Comparison of ENCODE assay signal across 1 cellular context in genomic region chr19:6126335-6126974, GRCh38.
TF ChIP-seq lines count a peak whose summit lies in the region.

No MANE protein-coding gene starts in this region.

TF ChIP-seq in K562, 482 proteins besides CTCF, POLR2A, EP300 and RAD21 (continues in another document):
- peak; percentile 74; the same call in 1 of the 2 replicates for TF ChIP-seq JUN (IDR thresholded peaks at IDR 0.05; ENCODE audit: borderline replicate concordance, low read depth, low read length)
- TF ChIP-seq JUN (CRISPR knock-in tag; IDR thresholded peaks at IDR 0.05; ENCODE audit: borderline replicate concordance): no peak
- TF ChIP-seq WHSC1 (IDR thresholded peaks at IDR 0.05; ENCODE audit: low read length): no peak
- TF ChIP-seq RBBP5 (IDR thresholded peaks at IDR 0.05; ENCODE audit: borderline replicate concordance, insufficient read depth, low read length, poor library complexity, severe bottlenecking): no peak
- TF ChIP-seq TBL1XR1 (IDR thresholded peaks at IDR 0.05; ENCODE audit: low read length in 2 of 2): peak in 1 of 2 experiments; percentile 52; a peak in 1 of 4 replicates
- TF ChIP-seq AFF1 (IDR thresholded peaks at IDR 0.05; ENCODE audit: low read depth in 1 of 2, partially characterized antibody in 2 of 2): peak in 1 of 2 experiments; percentile 40
- no peak for TF ChIP-seq RBM34 (IDR thresholded peaks at IDR 0.05; ENCODE audit: borderline replicate concordance, insufficient read depth, low read length)
- TF ChIP-seq SMARCA4 (IDR thresholded peaks at IDR 0.05): peak; percentile 63
- no peak for TF ChIP-seq CBFA2T3 (IDR thresholded peaks at IDR 0.05)
- no peak for TF ChIP-seq RNF2 (IDR thresholded peaks at IDR 0.05)
- no peak for TF ChIP-seq ETV6 (IDR thresholded peaks at IDR 0.05; ENCODE audit: borderline replicate concordance in 1 of 2, low read depth in 2 of 2, low read length in 1 of 2)
- no peak for TF ChIP-seq ETV6 (CRISPR knock-in tag; IDR thresholded peaks at IDR 0.05; ENCODE audit: borderline replicate concordance)
- TF ChIP-seq KDM1A (IDR thresholded peaks at IDR 0.05): no peak
- TF ChIP-seq PHF20 (IDR thresholded peaks at IDR 0.05; ENCODE audit: partially characterized antibody): peak; percentile 27
- TF ChIP-seq HDAC1 (IDR thresholded peaks at IDR 0.05): no peak
- no peak for TF ChIP-seq ZBTB12 (CRISPR knock-in tag; IDR thresholded peaks at IDR 0.05)
- TF ChIP-seq HDAC3 (IDR thresholded peaks at IDR 0.05; ENCODE audit: borderline replicate concordance, partially characterized antibody): no peak
- TF ChIP-seq HES1 (IDR thresholded peaks at IDR 0.05; ENCODE audit: low read depth): no peak
- TF ChIP-seq ESRRB (CRISPR knock-in tag; IDR thresholded peaks at IDR 0.05; ENCODE audit: borderline replicate concordance): no peak
- no peak for TF ChIP-seq CHAMP1 (IDR thresholded peaks at IDR 0.05)
- TF ChIP-seq KLF6 (CRISPR knock-in tag; IDR thresholded peaks at IDR 0.05; ENCODE audit: borderline replicate concordance): no peak
- no peak for TF ChIP-seq GABPA (tag; conservative IDR thresholded peaks at IDR 0.05; ENCODE audit: low read depth)
- TF ChIP-seq NCOA2 (IDR thresholded peaks at IDR 0.05; ENCODE audit: partially characterized antibody in 2 of 2): no peak
- no peak for TF ChIP-seq TFE3 (CRISPR knock-in tag; IDR thresholded peaks at IDR 0.05)
- TF ChIP-seq CBX1 (IDR thresholded peaks at IDR 0.05; ENCODE audit: low read depth): peak; percentile 90; the same call in 1 of the 2 replicates
- no peak for TF ChIP-seq ZNF695 (CRISPR knock-in tag; IDR thresholded peaks at IDR 0.05)
- TF ChIP-seq PTRF (tag; IDR thresholded peaks at IDR 0.05): no peak
- TF ChIP-seq RBM14 (IDR thresholded peaks at IDR 0.05; ENCODE audit: borderline replicate concordance, insufficient read depth, low read depth, low read length): no peak
- no peak for TF ChIP-seq FOSL1 (tag; conservative IDR thresholded peaks at IDR 0.05)
- TF ChIP-seq NEUROD1 (IDR thresholded peaks at IDR 0.05; ENCODE audit: borderline replicate concordance, low read depth, low read length, partially characterized antibody): no peak
- TF ChIP-seq FOXP1 (CRISPR knock-in tag; IDR thresholded peaks at IDR 0.05): no peak
- no peak for TF ChIP-seq SREBF2 (CRISPR knock-in tag; IDR thresholded peaks at IDR 0.05)
- no peak for TF ChIP-seq SAFB2 (IDR thresholded peaks at IDR 0.05; ENCODE audit: borderline replicate concordance, low read depth, low read length, severe bottlenecking)
- TF ChIP-seq NR2F6 (CRISPR knock-in tag; IDR thresholded peaks at IDR 0.05): no peak
- TF ChIP-seq ZNF668 (CRISPR knock-in tag; IDR thresholded peaks at IDR 0.05): no peak
- TF ChIP-seq NFYB (IDR thresholded peaks at IDR 0.05; ENCODE audit: extremely low read depth, insufficient read length): no peak
- TF ChIP-seq ZNF780A (CRISPR knock-in tag; IDR thresholded peaks at IDR 0.05): no peak
- TF ChIP-seq RFX7 (CRISPR knock-in tag; IDR thresholded peaks at IDR 0.05): no peak
- no peak for TF ChIP-seq HINFP (tag; conservative IDR thresholded peaks at IDR 0.05; ENCODE audit: low read depth)
- TF ChIP-seq HNRNPH1 (optimal IDR thresholded peaks at IDR 0.05; ENCODE audit: low read depth, low read length): no peak
- TF ChIP-seq MED1 (CRISPR knock-in tag; IDR thresholded peaks at IDR 0.05; ENCODE audit: borderline replicate concordance): no peak
- no peak for TF ChIP-seq CXXC5 (CRISPR knock-in tag; IDR thresholded peaks at IDR 0.05)
- no peak for TF ChIP-seq BRF2 (IDR thresholded peaks at IDR 0.05; ENCODE audit: borderline replicate concordance, insufficient read depth, insufficient read length)
- no peak for TF ChIP-seq KLF1 (tag; IDR thresholded peaks at IDR 0.05)
- TF ChIP-seq BMI1 (IDR thresholded peaks at IDR 0.05; ENCODE audit: low read length): no peak
- no peak for TF ChIP-seq ETS2 (tag; IDR thresholded peaks at IDR 0.05; ENCODE audit: borderline replicate concordance, poor library complexity, severe bottlenecking)
- no peak for TF ChIP-seq NFE2 (IDR thresholded peaks at IDR 0.05; ENCODE audit: low read depth)
- TF ChIP-seq POLR2G (IDR thresholded peaks at IDR 0.05; ENCODE audit: low read depth, low read length): no peak
- TF ChIP-seq ELF2 (CRISPR knock-in tag; IDR thresholded peaks at IDR 0.05): no peak
- TF ChIP-seq ZKSCAN8 (CRISPR knock-in tag; IDR thresholded peaks at IDR 0.05): no peak
- 0 out of 2 replicates have a peak, but pooled peaks have one; percentile 20 for TF ChIP-seq MCM3 (IDR thresholded peaks at IDR 0.05)
- no peak for TF ChIP-seq GTF2F1 (IDR thresholded peaks at IDR 0.05; ENCODE audit: low read depth, low read length)
- no peak for TF ChIP-seq GATAD2B (IDR thresholded peaks at IDR 0.05; ENCODE audit: borderline replicate concordance)
- TF ChIP-seq SMARCA5 (IDR thresholded peaks at IDR 0.05): 0 out of 2 replicates have a peak, but pooled peaks have one; percentile 10
- TF ChIP-seq TEAD1 (CRISPR knock-in tag; IDR thresholded peaks at IDR 0.05): 0 out of 4 replicates have a peak, but pooled peaks of 1 of the 2 experiments have one; percentile 49
- TF ChIP-seq ZNF444 (CRISPR knock-in tag; IDR thresholded peaks at IDR 0.05): no peak
- TF ChIP-seq SIX5 (IDR thresholded peaks at IDR 0.05; ENCODE audit: borderline replicate concordance in 1 of 2, insufficient read depth in 1 of 2, low read depth in 1 of 2, low read length in 2 of 2): no peak
- no peak for TF ChIP-seq NFIC (IDR thresholded peaks at IDR 0.05)
- no peak for TF ChIP-seq NFXL1 (CRISPR knock-in tag; IDR thresholded peaks at IDR 0.05)
- no peak for TF ChIP-seq TRIM25 (IDR thresholded peaks at IDR 0.05; ENCODE audit: borderline replicate concordance)
- no peak for TF ChIP-seq RBM25 (IDR thresholded peaks at IDR 0.05; ENCODE audit: low read depth, low read length, severe bottlenecking)
- no peak for TF ChIP-seq CCAR2 (IDR thresholded peaks at IDR 0.05; ENCODE audit: low read depth, low read length)
- TF ChIP-seq MIER1 (IDR thresholded peaks at IDR 0.05; ENCODE audit: low read depth): no peak
- TF ChIP-seq ZFP30 (CRISPR knock-in tag; IDR thresholded peaks at IDR 0.05; ENCODE audit: borderline replicate concordance): no peak
- no peak for TF ChIP-seq MCM2 (IDR thresholded peaks at IDR 0.05; ENCODE audit: low read depth)
